In the genomic region with DNA sequence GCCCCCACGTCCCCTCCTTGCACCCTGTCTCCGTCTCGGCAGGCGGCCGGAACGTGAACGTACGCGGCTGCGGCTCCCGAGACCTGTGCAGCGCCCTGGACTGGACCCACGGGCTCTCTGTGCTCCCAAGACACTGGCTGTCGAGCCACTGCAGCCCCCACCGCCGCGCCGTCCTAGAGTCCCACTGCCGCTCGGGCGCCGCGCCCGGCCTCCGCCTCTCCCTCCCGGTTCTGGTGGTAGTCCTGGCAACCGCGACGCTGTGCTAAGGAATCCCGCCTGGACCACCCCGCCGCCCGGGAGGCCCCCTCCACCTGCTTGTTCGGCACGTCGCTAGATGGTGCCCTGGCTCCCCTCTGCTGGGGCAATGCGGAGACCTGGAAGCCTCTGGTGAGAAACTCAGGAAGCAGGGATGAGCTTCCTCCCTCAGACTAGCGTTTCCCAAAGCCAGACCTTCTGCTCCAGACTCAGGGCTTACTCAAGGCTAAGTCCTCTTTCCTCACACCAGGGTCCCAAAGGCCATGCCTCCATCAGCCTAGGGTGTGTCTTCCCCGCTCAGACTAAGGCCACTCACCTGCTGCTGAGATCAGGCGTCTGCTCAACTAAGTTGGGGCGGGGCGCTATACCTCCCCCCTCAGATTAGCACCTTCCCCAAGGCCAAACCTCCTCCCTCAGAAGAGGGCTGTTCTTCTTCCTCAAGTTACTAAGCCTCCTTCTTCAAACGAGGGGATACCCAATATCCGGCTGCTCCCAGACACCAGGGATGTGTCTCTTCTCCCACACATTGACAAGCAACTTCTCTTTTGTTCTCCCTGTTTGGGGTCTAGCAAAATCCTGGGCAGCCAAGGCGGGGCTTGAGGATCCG, we compare ENCODE assay signal across 9 cellular contexts. TPM values are rescaled to one million over a fixed set of nuclear protein-coding genes. Genes with fewer than 3 reads are reported as not detected.
DNase-seq lines count a peak whose midpoint lies in the region; ATAC-seq and TF ChIP-seq lines count a peak whose summit lies in the region.
"Had no signal": no experiment of that assay in that cellular context is flagged by ENCODE, and none has a peak within 500 bp of the region (broad histone marks: within the 10 kb centered on the region; RNA-seq: fewer than 3 reads in every experiment).

No MANE protein-coding gene starts in this region.

- no peak for TF ChIP-seq POLR2A in vagina (IDR thresholded peaks at IDR 0.05)

- no peak overlapping the region for H3K18ac ChIP-seq in mesendoderm (ENCODE audit: low read length)

- no peak overlapping the region for H4K8ac ChIP-seq in mesendoderm (ENCODE audit: low read depth, low read length)

- TF ChIP-seq CTCF in CD14-positive monocyte (IDR thresholded peaks at IDR 0.05) (no peak), dorsolateral prefrontal cortex (IDR thresholded peaks at IDR 0.05 in 54 of 56, conservative IDR thresholded peaks at IDR 0.05 in 2 of 56; ENCODE audit: low read depth in 1 of 56, partially characterized antibody in 56 of 56) (peak in 11 of 56 donors; percentile 7 to 34 (median 17)), vagina (IDR thresholded peaks at IDR 0.05) (no peak)

- H3K27me3 Mint-ChIP-seq in CD14-positive monocyte (ENCODE audit: low read depth in 3 of 3) = peaks cover 0 to 19% (median 13%) of the 10 kb centered on the region in 3 donors

- no peaks in the 10 kb centered on the region for H3K79me1 ChIP-seq in mesendoderm (ENCODE audit: low read length)

- H3K56ac ChIP-seq in mesendoderm (ENCODE audit: low read length) = no peak overlapping the region

- H3K4me1 ChIP-seq in mesendoderm (ENCODE audit: control insufficient read depth, low read depth, low read length) (no peaks in the 10 kb centered on the region), vagina (peaks cover 24% of the 10 kb centered on the region)

- no peaks in the 10 kb centered on the region for H3K9me3 ChIP-seq in vagina

- H3K4me2 ChIP-seq in mesendoderm (ENCODE audit: low read length) = no peak overlapping the region

- ATAC-seq in GM18517 (IDR thresholded peaks at IDR 0.05; ENCODE audit: unreplicated experiment) (no peak), HG03095 (IDR thresholded peaks at IDR 0.05; ENCODE audit: unreplicated experiment) (no peak)

- H3K4ac ChIP-seq in mesendoderm (ENCODE audit: low read depth, low read length) = no peak overlapping the region

- no peaks in the 10 kb centered on the region for H3K79me2 ChIP-seq in mesendoderm (ENCODE audit: control insufficient read depth, insufficient read depth, low read length)

- peak overlapping the region in 58 of 59 donors; percentile 17 to 67 (median 47) for H3K4me3 ChIP-seq in dorsolateral prefrontal cortex
- no peak overlapping the region for H3K4me3 ChIP-seq in mesendoderm (ENCODE audit: low read length)
- peak overlapping the region; percentile 9 to 36 for H3K4me3 ChIP-seq in vagina

- H3K23ac ChIP-seq in mesendoderm (ENCODE audit: low read length) = no peak overlapping the region

- DNase-seq in CD14-positive monocyte (ENCODE audit: low spot score) (no peak), NCI-H2227 (lab: John Stamatoyannopoulos, UW; ENCODE audit: unreplicated experiment) (peak; percentile 50), dorsolateral prefrontal cortex (peak in 7 of 10 donors; percentile 17 to 66 (median 35)), mesendoderm (peak; percentile 75), vagina (ENCODE audit: extremely low spot score in 2 of 2) (no peak)
- no peak for DNase-seq in activated CD4-positive, CD25-positive, alpha-beta regulatory T cell treated with anti-CD3 and anti-CD28 coated beads, Interleukin-2, amount 50 U/mL, for 72 hours

- peak overlapping the region in 32 of 59 donors; percentile 1 to 80 (median 52) for H3K27ac ChIP-seq in dorsolateral prefrontal cortex
- no peak overlapping the region for H3K27ac ChIP-seq in mesendoderm (ENCODE audit: low read depth, low read length)
- peak overlapping the region; percentile 79 for H3K27ac ChIP-seq in vagina

- H3K27me3 ChIP-seq in dorsolateral prefrontal cortex (peaks cover 0 to 9% (median 0%) of the 10 kb centered on the region in 45 donors), mesendoderm (ENCODE audit: insufficient read depth, low read length, poor library complexity) (no peaks in the 10 kb centered on the region), vagina (no peaks in the 10 kb centered on the region)

- no peak overlapping the region for H4K5ac ChIP-seq in mesendoderm (ENCODE audit: low read length)

- peaks cover 60% of the 10 kb centered on the region for H3K4me1 Mint-ChIP-seq in CD14-positive monocyte

- H2BK15ac ChIP-seq in mesendoderm (replicated peaks; ENCODE audit: low read depth) = no peak overlapping the region

- H2BK5ac ChIP-seq in mesendoderm (ENCODE audit: low read length) = no peak overlapping the region

- H2BK120ac ChIP-seq in mesendoderm (ENCODE audit: low read depth, low read length) = no peak overlapping the region

- H3K4me3 Mint-ChIP-seq in CD14-positive monocyte = peak overlapping the region; percentile 75 to 86

- intact Hi-C loops in CD14-positive monocyte (cut with micrococcal nuclease) = no loop called here
- intact Hi-C loops in dorsolateral prefrontal cortex (cut with DNase I) = no loop called here
- intact Hi-C loops in vagina (cut with DNase I) = no loop called here

- peaks cover 0 to 4% of the 10 kb centered on the region in 2 donors for H3K36me3 Mint-ChIP-seq in CD14-positive monocyte

- H3K9me3 Mint-ChIP-seq in CD14-positive monocyte = peaks cover 0 to 11% (median 5%) of the 10 kb centered on the region in 7 donors

- peak overlapping the region; percentile 92 to 100 (median 99) for H3K27ac Mint-ChIP-seq in CD14-positive monocyte

- H2AK5ac ChIP-seq in mesendoderm (ENCODE audit: low read length) = no peak overlapping the region

- no CpG with 5 or more reads among the region's 46 CpGs for WGBS in mesendoderm (ENCODE audit: extremely low coverage, insufficient coverage, low lambda C conversion rate)

- H3K9ac ChIP-seq in mesendoderm (ENCODE audit: low read length) = no peak overlapping the region

- H3K36me3 ChIP-seq in mesendoderm (ENCODE audit: control insufficient read depth, insufficient read depth, low read length) (no peaks in the 10 kb centered on the region), vagina (no peaks in the 10 kb centered on the region)

RNA-seq across cellular contexts. Expression of a gene that starts 16.1 kb away (rescaled TPM):
- not detected for polyA plus RNA-seq in CD14-positive monocyte
- total RNA-seq in dorsolateral prefrontal cortex (not detected), vagina (not detected)
- not detected for polyA plus RNA-seq in mesendoderm (2013, experiment 1 of 2)
- polyA plus RNA-seq in mesendoderm (2013, experiment 2 of 2) = not detected
- total RNA-seq: glomerular endothelial cell had no signal

RNA-seq across cellular contexts. Expression of a gene that starts 29.8 kb away (rescaled TPM):
- 100 to 1,000 TPM; 212 to 284 TPM for polyA plus RNA-seq in CD14-positive monocyte
- total RNA-seq in dorsolateral prefrontal cortex (10 to 100 TPM in 50 of 120 experiments, 1 to 10 TPM in 70; 2.9 to 25.9 (median 8.6) TPM), vagina (16.2 TPM)
- 11.2 TPM for polyA plus RNA-seq in mesendoderm (2013, experiment 1 of 2)
- 10.8 TPM for polyA plus RNA-seq in mesendoderm (2013, experiment 2 of 2)

RNA-seq across cellular contexts. Expression of a gene that starts 55.0 kb away (rescaled TPM):
- 1 to 10 TPM; 1.3 to 2.4 TPM for polyA plus RNA-seq in CD14-positive monocyte
- total RNA-seq in dorsolateral prefrontal cortex (100 to 1,000 TPM in 11 of 120 experiments, 10 to 100 TPM in 109; 48.9 to 130 (median 77.0) TPM), vagina (56.5 TPM)
- 12.2 TPM for polyA plus RNA-seq in mesendoderm (2013, experiment 1 of 2)
- 11.9 TPM for polyA plus RNA-seq in mesendoderm (2013, experiment 2 of 2)

Comparison
In these comparisons a context has a peak if more than half of its experiments do, and no peak if none do; other contexts are left out.
1. DNase-seq: peak in NCI-H2227 (single experiment), dorsolateral prefrontal cortex (7 of 10) and mesendoderm (single experiment); none in CD14-positive monocyte (single experiment), vagina (0 of 2) and activated CD4-positive, CD25-positive, alpha-beta regulatory T cell treated with anti-CD3 and anti-CD28 coated beads, Interleukin-2, amount 50 U/mL, for 72 hours (single experiment).